Comparison of ENCODE assay signal across 8 cellular contexts in genomic region chr4:128454281-128455075, GRCh38.
DNase-seq lines count a peak whose midpoint lies in the region; ATAC-seq and TF ChIP-seq lines count a peak whose summit lies in the region.

No MANE protein-coding gene starts in this region.

- no peak overlapping the region for H2AK5ac ChIP-seq in trophoblast cell (ENCODE audit: low read length)

- TF ChIP-seq POLR2A in uterus (IDR thresholded peaks at IDR 0.05), result no peak

- no peak overlapping the region for H3K4me2 ChIP-seq in trophoblast cell (ENCODE audit: low read length)

- no peak overlapping the region for H3K9ac ChIP-seq in trophoblast cell (ENCODE audit: low read length)

- DNase-seq in MV-4-11 (lab: John Stamatoyannopoulos, UW), result peak; percentile 81
- peak; percentile 90 for DNase-seq in SIG-M5 treated with dmso at 0.1 percent for 504 hours (lab: John Stamatoyannopoulos, UW; ENCODE audit: unreplicated experiment)
- DNase-seq in activated naive CD4-positive, alpha-beta T cell (lab: John Stamatoyannopoulos, UW), result peak in 3 of 4 experiments; percentile 2 to 37 (median 8)
- DNase-seq in globus pallidus (ENCODE audit: low spot score), result peak; percentile 58
- DNase-seq in trophoblast cell, result peak; percentile 83 to 94
- peak; percentile 87 to 93 for DNase-seq in uterus

- TF ChIP-seq CTCF in GM12872 (IDR thresholded peaks at IDR 0.05; ENCODE audit: insufficient read depth, low read depth, low read length) (peak; percentile 83), uterus (IDR thresholded peaks at IDR 0.05) (peak; percentile 78 to 87 (median 83))

- no CpG with 5 or more reads among the region's 13 CpGs for WGBS in trophoblast cell (ENCODE audit: extremely low coverage, insufficient coverage, insufficient read length)

- H3K4ac ChIP-seq in trophoblast cell (ENCODE audit: low read depth, low read length), result no peak overlapping the region

- no peak overlapping the region for H3K18ac ChIP-seq in trophoblast cell (ENCODE audit: low read length)

- H3K27ac ChIP-seq in trophoblast cell (ENCODE audit: low read depth, low read length), result no peak overlapping the region
- peak overlapping the region; percentile 62 to 63 for H3K27ac ChIP-seq in uterus

- H2BK12ac ChIP-seq in trophoblast cell (ENCODE audit: low read length), result no peak overlapping the region

- H3K14ac ChIP-seq in trophoblast cell (ENCODE audit: low read length), result no peak overlapping the region

- H3K4me1 ChIP-seq in trophoblast cell (ENCODE audit: control insufficient read depth in 1 of 2, insufficient read depth in 2 of 2, low read length in 2 of 2) (peaks cover 2 to 4% of the 10 kb centered on the region in 2 experiments), uterus (no peaks in the 10 kb centered on the region)

- peaks cover 4% of the 10 kb centered on the region for H3K79me1 ChIP-seq in trophoblast cell (ENCODE audit: low read length)

- no peaks in the 10 kb centered on the region for H3K79me2 ChIP-seq in trophoblast cell (ENCODE audit: control insufficient read depth, insufficient read depth, low read length, poor library complexity)

- H2BK5ac ChIP-seq in trophoblast cell (ENCODE audit: low read depth, low read length, poor library complexity), result no peak overlapping the region

- H3K27me3 ChIP-seq in trophoblast cell (ENCODE audit: insufficient read depth, low read length) (no peaks in the 10 kb centered on the region), uterus (no peaks in the 10 kb centered on the region)

- H3K4me3 ChIP-seq in trophoblast cell (ENCODE audit: low read depth, low read length) (no peak overlapping the region), uterus (no peak overlapping the region)

- no peak overlapping the region for H4K12ac ChIP-seq in trophoblast cell (ENCODE audit: low read depth, low read length)

- H3K9me3 ChIP-seq in trophoblast cell (ENCODE audit: insufficient read depth, low read depth, low read length), result no peaks in the 10 kb centered on the region
- H3K9me3 ChIP-seq in uterus, result no peaks in the 10 kb centered on the region

- intact Hi-C loops in uterus (cut with DNase I; ENCODE audit: low total_unique reads), result loop anchor here (5.0 kb wide), 2 partner anchors 358 to 408 kb away; no protein-coding TSS in a partner anchor

- H3K36me3 ChIP-seq in trophoblast cell (ENCODE audit: control insufficient read depth in 1 of 2, insufficient read depth in 2 of 2, low read length in 2 of 2) (no peaks in the 10 kb centered on the region), uterus (no peaks in the 10 kb centered on the region)

- H2AFZ ChIP-seq in trophoblast cell (ENCODE audit: insufficient read depth, low read length, poor library complexity), result no peak overlapping the region

- H2BK120ac ChIP-seq in trophoblast cell (ENCODE audit: insufficient read depth, low read length, poor library complexity), result no peak overlapping the region

- peak; percentile 99 for ATAC-seq in HG02571 (IDR thresholded peaks at IDR 0.05; ENCODE audit: unreplicated experiment)

- no peak overlapping the region for H4K8ac ChIP-seq in trophoblast cell (ENCODE audit: low read depth, low read length)

- no peak overlapping the region for H3K23ac ChIP-seq in trophoblast cell (ENCODE audit: low read length)

- no peak overlapping the region for H4K91ac ChIP-seq in trophoblast cell (ENCODE audit: low read depth, low read length)

Comparison
In these comparisons a context has a peak if more than half of its experiments do, and no peak if none do; other contexts are left out.
1. DNase-seq: peak in every context shown above with its lines; median percentile 90 in SIG-M5 treated with dmso at 0.1 percent for 504 hours; 90 in uterus; 88 in trophoblast cell; 81 in MV-4-11; 58 in globus pallidus; 8 in activated naive CD4-positive, alpha-beta T cell.